In the genomic region with DNA sequence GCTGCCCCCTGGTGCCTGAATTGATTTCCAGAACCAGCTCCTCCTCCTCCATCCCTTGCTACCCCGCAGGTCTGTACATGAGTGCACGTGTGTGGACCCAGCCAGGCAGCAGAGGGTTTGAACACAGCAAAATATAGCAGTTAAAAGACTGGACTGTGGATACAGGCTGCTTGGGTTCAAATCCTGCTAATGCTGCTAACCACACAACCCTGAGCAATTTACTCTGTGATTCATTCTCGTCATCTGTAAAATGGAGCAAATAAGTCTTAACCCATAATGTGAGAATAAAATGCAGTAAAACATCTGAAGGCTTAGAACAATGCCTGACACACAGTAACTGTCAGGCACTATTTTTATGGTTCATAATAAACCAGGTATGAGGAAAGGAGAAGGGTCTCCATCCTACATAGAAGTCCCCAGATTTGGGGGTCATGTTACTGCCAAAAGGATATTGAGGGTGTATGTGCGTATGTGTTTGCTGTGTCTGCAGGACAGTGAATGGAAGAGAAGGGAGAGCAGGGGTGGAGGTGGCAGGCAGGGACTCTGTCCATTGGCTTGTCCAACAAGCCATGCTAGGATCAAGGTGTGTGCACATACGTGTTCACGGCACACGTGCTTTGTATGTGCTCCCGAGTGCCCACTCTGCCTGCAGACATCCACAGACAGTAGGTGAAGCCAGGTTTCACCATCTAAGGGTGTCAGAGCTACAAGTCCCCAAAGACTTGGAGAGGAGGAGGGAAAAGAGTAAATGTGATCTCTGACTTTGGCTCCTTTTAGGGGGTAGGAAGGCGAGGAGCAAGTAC, we compare ENCODE assay signal across 8 cellular contexts. TPM values are rescaled to one million over a fixed set of nuclear protein-coding genes. Genes with fewer than 3 reads are reported as not detected.
DNase-seq lines count a peak whose midpoint lies in the region; ATAC-seq, FAIRE-seq and TF ChIP-seq lines count a peak whose summit lies in the region.

No MANE protein-coding gene starts in this region.

- H3K9me3 ChIP-seq in MG63: no peaks in the 10 kb centered on the region
- H3K9me3 ChIP-seq in ovary: no peaks in the 10 kb centered on the region

- H3K4me3 ChIP-seq in AG09309 (ENCODE audit: control insufficient read depth, low read depth, low read length): peak overlapping the region; percentile 86
- peak overlapping the region; percentile 61 for H3K4me3 ChIP-seq in MG63
- peak overlapping the region; percentile 25 for H3K4me3 ChIP-seq in ovary

- no peaks in the 10 kb centered on the region for H3K9me3 Mint-ChIP-seq in dendritic cell treated with granulocyte-macrophage colony-stimulating factor and Interleukin-4, amounts not matched to agents 40 ng/mL and 50 ng/mL, for 4 days

- H3K4me1 Mint-ChIP-seq in dendritic cell treated with granulocyte-macrophage colony-stimulating factor and Interleukin-4, amounts not matched to agents 40 ng/mL and 50 ng/mL, for 4 days (ENCODE audit: low read depth): peaks cover 61% of the 10 kb centered on the region

- H3K4me3 Mint-ChIP-seq in dendritic cell treated with granulocyte-macrophage colony-stimulating factor and Interleukin-4, amounts not matched to agents 40 ng/mL and 50 ng/mL, for 4 days: peak overlapping the region; percentile 98

- peaks cover 5% of the 10 kb centered on the region for H3K27me3 Mint-ChIP-seq in dendritic cell treated with granulocyte-macrophage colony-stimulating factor and Interleukin-4, amounts not matched to agents 40 ng/mL and 50 ng/mL, for 4 days

- H3K27ac Mint-ChIP-seq in dendritic cell treated with granulocyte-macrophage colony-stimulating factor and Interleukin-4, amounts not matched to agents 40 ng/mL and 50 ng/mL, for 4 days: peak overlapping the region; percentile 95

- H3K27me3 ChIP-seq in MG63: no peaks in the 10 kb centered on the region
- H3K27me3 ChIP-seq in ovary: no peaks in the 10 kb centered on the region

- no peak for FAIRE-seq in GM19239 (lab: Jason Lieb, UNC)

- H3K36me3 ChIP-seq in MG63 (no peaks in the 10 kb centered on the region), ovary (no peaks in the 10 kb centered on the region)

- TF ChIP-seq POLR2A in ovary (IDR thresholded peaks at IDR 0.05): no peak

- ATAC-seq in GM19324 (IDR thresholded peaks at IDR 0.05; ENCODE audit: low FRiP score, unreplicated experiment): no peak

- H3K27ac ChIP-seq in ovary: peak overlapping the region; percentile 61 to 99

- DNase-seq in AG09309 (ENCODE audit: low read depth) (no peak), GM19239 (ENCODE audit: insufficient read length, low spot score) (peak; percentile 86), MG63 (no peak), ovary (peak in 1 of 5 donors; percentile 30), NCI-H187 treated with DMSO at 0.1 percent for 48 hours (lab: John Stamatoyannopoulos, UW) (no peak), NCI-H82 treated with DMSO at 0.1 percent for 48 hours (lab: John Stamatoyannopoulos, UW; ENCODE audit: unreplicated experiment) (no peak)

- H3K36me3 Mint-ChIP-seq in dendritic cell treated with granulocyte-macrophage colony-stimulating factor and Interleukin-4, amounts not matched to agents 40 ng/mL and 50 ng/mL, for 4 days (ENCODE audit: low read depth): peaks cover 38% of the 10 kb centered on the region

- peaks cover 2% of the 10 kb centered on the region for H3K4me1 ChIP-seq in ovary (ENCODE audit: insufficient read depth)

- TF ChIP-seq EP300 in ovary (IDR thresholded peaks at IDR 0.05): no peak

- intact Hi-C loops in dendritic cell treated with granulocyte-macrophage colony-stimulating factor and Interleukin-4, amounts not matched to agents 40 ng/mL and 50 ng/mL, for 4 days (cut with micrococcal nuclease): loop anchor here (1.0 to 5.0 kb wide), 3 partner anchors 19 to 105 kb away; a partner anchor contains a TSS
- intact Hi-C loops in ovary (cut with DNase I): loop anchor here (2.0 to 5.0 kb wide), 4 partner anchors 40 to 105 kb away; a partner anchor contains a TSS

- WGBS in ovary, 3 donors: 50 to 55% (median 55%) methylated on average over 9 of the region's 9 CpGs

- TF ChIP-seq CTCF in AG09309 (IDR thresholded peaks at IDR 0.05; ENCODE audit: control insufficient read depth, insufficient read depth, low read depth, low read length, missing control alignments): peak; percentile 85
- peak in 1 of 3 donors; percentile 80 for TF ChIP-seq CTCF in ovary (IDR thresholded peaks at IDR 0.05)

RNA-seq across cellular contexts. Expression of a gene that starts 1.5 kb away (rescaled TPM):
- total RNA-seq in MG63 (2014; rRNA removed; shearing (Covaris generic); ENCODE audit: low replicate concordance): 53.6 and 59.7 TPM in 2 replicates
- total RNA-seq in ovary: 100 to 1,000 TPM in 5 of 7 donors, 10 to 100 TPM in 2; 67.4 to 211 (median 168) TPM
- 100 to 1,000 TPM; 145 to 158 TPM for polyA plus RNA-seq in ovary

RNA-seq across cellular contexts. Expression of a gene that starts 15.6 kb away (rescaled TPM):
- total RNA-seq in MG63 (2014; rRNA removed; shearing (Covaris generic); ENCODE audit: low replicate concordance): 29.1 and 39.0 TPM in 2 replicates
- 100 to 1,000 TPM; 148 to 640 (median 405) TPM for total RNA-seq in ovary
- 100 to 1,000 TPM in 1 of 2 donors, 10 to 100 TPM in 1; 76.4 to 168 TPM for polyA plus RNA-seq in ovary

RNA-seq across cellular contexts. Expression of a gene that starts 23.8 kb away (rescaled TPM):
- 28.7 and 45.1 TPM in 2 replicates for total RNA-seq in MG63 (2014; rRNA removed; shearing (Covaris generic); ENCODE audit: low replicate concordance)
- total RNA-seq in ovary: 100 to 1,000 TPM in 1 of 7 donors, 10 to 100 TPM in 6; 37.6 to 103 (median 70.8) TPM
- 10 to 100 TPM; 27.5 to 47.4 TPM for polyA plus RNA-seq in ovary

RNA-seq across cellular contexts. Expression of a gene that starts 34.1 kb away (rescaled TPM):
- 14.6 and 14.9 TPM in 2 replicates for total RNA-seq in MG63 (2014; rRNA removed; shearing (Covaris generic); ENCODE audit: low replicate concordance)
- 10 to 100 TPM in 5 of 7 donors, 1 to 10 TPM in 2; 6.8 to 14.9 (median 10.8) TPM for total RNA-seq in ovary
- 10 to 100 TPM in 1 of 2 donors, 1 to 10 TPM in 1; 5.8 to 11.1 TPM for polyA plus RNA-seq in ovary

RNA-seq across cellular contexts. Expression of a gene that starts 34.7 kb away (rescaled TPM):
- not detected in 2 replicates for total RNA-seq in MG63 (2014; rRNA removed; shearing (Covaris generic); ENCODE audit: low replicate concordance)
- total RNA-seq in ovary: not detected
- not detected for polyA plus RNA-seq in ovary

Comparison
In these comparisons a context has a peak if more than half of its experiments do, and no peak if none do; other contexts are left out.
1. H3K4me3 ChIP-seq: peak in every context shown above with its lines; median percentile 86 in AG09309; 61 in MG63; 25 in ovary.